Comparison of ENCODE assay signal across 24 cellular contexts in the genomic region with DNA sequence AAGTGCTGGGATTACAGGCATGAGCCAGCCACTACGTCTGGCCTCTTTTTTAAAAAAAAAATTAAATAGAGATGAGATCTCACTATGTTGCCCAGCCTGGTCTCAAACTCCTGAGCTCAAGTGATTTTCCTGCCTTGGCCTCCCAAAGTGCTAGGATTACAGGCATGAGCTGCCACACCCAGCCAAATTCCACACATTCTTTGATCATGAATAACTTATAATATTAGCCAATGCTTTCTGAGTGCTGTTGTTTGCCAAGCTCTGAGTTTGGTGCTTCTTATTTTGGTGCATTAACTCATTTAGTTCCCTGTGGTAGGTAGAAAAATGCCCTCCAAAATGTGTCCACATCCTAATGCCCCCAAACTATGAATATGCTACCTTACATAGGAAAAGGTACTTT. TPM values are rescaled to one million over a fixed set of nuclear protein-coding genes. Genes with fewer than 3 reads are reported as not detected.
DNase-seq lines count a peak whose midpoint lies in the region; ATAC-seq, FAIRE-seq and TF ChIP-seq lines count a peak whose summit lies in the region.
"Had no signal": no experiment of that assay in that cellular context is flagged by ENCODE, and none has a peak within 500 bp of the region (broad histone marks: within the 10 kb centered on the region; RNA-seq: fewer than 3 reads in every experiment).

No MANE protein-coding gene starts in this region.

- DNase-seq in BJ (ENCODE audit: low read depth): peak; percentile 3
- DNase-seq in choroid plexus epithelial cell (ENCODE audit: low read depth): peak; percentile 40
- DNase-seq in left lung: no peak
- no peak for DNase-seq in aorta
- DNase-seq in NCI-H774 (lab: John Stamatoyannopoulos, UW): no peak
- DNase-seq in GM19239 (ENCODE audit: insufficient read length, low spot score): no peak
- DNase-seq: activated CD4-positive, alpha-beta T cell treated with anti-CD3 and anti-CD28 coated beads for 4 hours; activated CD8-positive, alpha-beta memory T cell treated with anti-CD3 and anti-CD28 coated beads, Interleukin-2, amount 10 ng/mL, durations not matched to agents 7 days and 5 days; CD4-positive, CD25-positive, alpha-beta regulatory T cell; colonic mucosa; endodermal cell; islet precursor cell; NCI-H1436; NCI-H2171 treated with DMSO at 0.1 percent for 48 hours; NCI-H69; occipital lobe; OCI-M1; retina; SIG-M5; T-helper 1 cell had no signal

- FAIRE-seq in GM19239 (lab: Jason Lieb, UNC): no peak

- TF ChIP-seq CTCF in BJ (IDR thresholded peaks at IDR 0.05; ENCODE audit: insufficient read depth, low read depth, low read length): no peak
- TF ChIP-seq CTCF in choroid plexus epithelial cell (conservative IDR thresholded peaks at IDR 0.05; ENCODE audit: low read depth, low read length): no peak
- no peak for TF ChIP-seq CTCF in left lung (IDR thresholded peaks at IDR 0.05)

- intact Hi-C loops in left lung (cut with DNase I): no loop called here
- intact Hi-C loops in aorta (cut with DNase I): no loop called here

- H3K36me3 ChIP-seq in BJ (ENCODE audit: control insufficient read depth, insufficient read depth, low read length) (no peaks in the 10 kb centered on the region), left lung (no peaks in the 10 kb centered on the region), aorta (ENCODE audit: control insufficient read depth in 1 of 2, insufficient read depth in 2 of 2, low read length in 1 of 2) (no peaks in the 10 kb centered on the region)
- H3K36me3 ChIP-seq: colonic mucosa had no signal

- WGBS in aorta, 2 donors: 26 to 32% methylated on average over 1 of the region's 1 CpG

- H3K27ac ChIP-seq in left lung (no peak overlapping the region), aorta (ENCODE audit: low read depth in 1 of 2, low read length in 2 of 2) (no peak overlapping the region)
- H3K27ac ChIP-seq: colonic mucosa, hepatocyte had no signal

- ATAC-seq in left lung (peak; percentile 14), aorta (ENCODE audit: low FRiP score) (no peak), GM18873 (IDR thresholded peaks at IDR 0.05; ENCODE audit: low FRiP score, unreplicated experiment) (no peak)
- ATAC-seq: activated CD8-positive, alpha-beta memory T cell treated with anti-CD3 and anti-CD28 coated beads, Interleukin-2, amount 10 ng/mL, durations not matched to agents 7 days and 5 days had no signal

- CTCF ChIA-PET in BJ (lab: Yijun Ruan, JAX): interaction anchor here (0.6 to 1.3 kb wide), 5 partner anchors 13 to 39 kb away, joined by 3 to 5 read pairs (median 3); no protein-coding TSS in a partner anchor

- no peaks in the 10 kb centered on the region for H3K4me1 ChIP-seq in left lung
- H3K4me1 ChIP-seq in aorta (ENCODE audit: control insufficient read depth in 1 of 2, insufficient read depth in 2 of 2, low read length in 2 of 2): no peaks in the 10 kb centered on the region
- H3K4me1 ChIP-seq: colonic mucosa had no signal

- POLR2A ChIA-PET in BJ (lab: Charles Lee): no interaction called here

- TF ChIP-seq EP300 in Ishikawa (IDR thresholded peaks at IDR 0.05; ENCODE audit: borderline replicate concordance): no peak

- H3K4me3 ChIP-seq in BJ (ENCODE audit: low read depth, low read length) (no peak overlapping the region), choroid plexus epithelial cell (ENCODE audit: low read depth, low read length) (no peak overlapping the region), left lung (no peak overlapping the region), aorta (ENCODE audit: low read length in 2 of 2) (no peak overlapping the region)
- H3K4me3 ChIP-seq: colonic mucosa, hepatocyte, lung had no signal

- H3K27me3 ChIP-seq in BJ (ENCODE audit: control insufficient read depth, insufficient read depth, low read length) (no peaks in the 10 kb centered on the region), left lung (peaks cover 0 to 31% of the 10 kb centered on the region in 2 donors), aorta (ENCODE audit: control insufficient read depth in 1 of 2, insufficient read depth in 2 of 2, low read length in 1 of 2) (peaks cover 0 to 1% of the 10 kb centered on the region in 2 donors)
- H3K27me3 ChIP-seq: hepatocyte had no signal

- peaks cover 0 to 23% of the 10 kb centered on the region in 2 donors for H3K9me3 ChIP-seq in left lung
- peaks cover 5% of the 10 kb centered on the region for H3K9me3 ChIP-seq in aorta (ENCODE audit: control insufficient read depth, low read length)
- H3K9me3 ChIP-seq: colonic mucosa had no signal

- no peak for TF ChIP-seq RAD21 in Ishikawa (IDR thresholded peaks at IDR 0.05; ENCODE audit: low read depth)

TF ChIP-seq in Ishikawa, 13 proteins besides CTCF, POLR2A, EP300 and RAD21:
- TF ChIP-seq TEAD4 (IDR thresholded peaks at IDR 0.05) (peak; percentile 83), CEBPB (IDR thresholded peaks at IDR 0.05) (0 out of 2 replicates have a peak, but pooled peaks have one; percentile 6), NFIC (IDR thresholded peaks at IDR 0.05) (no peak)

RNA-seq across cellular contexts. Expression of a gene that starts 47.2 kb away (rescaled TPM):
- polyA plus RNA-seq in BJ (2011; rRNA removed) (11.8 and 12.5 TPM in 2 replicates), aorta (under 1 TPM; 0.03 to 0.50 TPM)
- polyA minus RNA-seq in BJ (2011; rRNA and poly(A)+ RNA removed): 14.9 and 25.3 TPM in 2 replicates
- total RNA-seq in left lung (10 to 100 TPM in 1 of 2 donors, 1 to 10 TPM in 1; 6.9 to 21.5 TPM), aorta (1 to 10 TPM; 1.2 to 4.2 TPM)

Comparison
In these comparisons a context has a peak if more than half of its experiments do, and no peak if none do; other contexts are left out.
1. DNase-seq: peak in BJ (single experiment) and choroid plexus epithelial cell (single experiment); none in left lung (0 of 2), aorta (0 of 2), NCI-H774 (single experiment) and GM19239 (single experiment).